9 cellular contexts compared by ENCODE assay signal in the genomic region with DNA sequence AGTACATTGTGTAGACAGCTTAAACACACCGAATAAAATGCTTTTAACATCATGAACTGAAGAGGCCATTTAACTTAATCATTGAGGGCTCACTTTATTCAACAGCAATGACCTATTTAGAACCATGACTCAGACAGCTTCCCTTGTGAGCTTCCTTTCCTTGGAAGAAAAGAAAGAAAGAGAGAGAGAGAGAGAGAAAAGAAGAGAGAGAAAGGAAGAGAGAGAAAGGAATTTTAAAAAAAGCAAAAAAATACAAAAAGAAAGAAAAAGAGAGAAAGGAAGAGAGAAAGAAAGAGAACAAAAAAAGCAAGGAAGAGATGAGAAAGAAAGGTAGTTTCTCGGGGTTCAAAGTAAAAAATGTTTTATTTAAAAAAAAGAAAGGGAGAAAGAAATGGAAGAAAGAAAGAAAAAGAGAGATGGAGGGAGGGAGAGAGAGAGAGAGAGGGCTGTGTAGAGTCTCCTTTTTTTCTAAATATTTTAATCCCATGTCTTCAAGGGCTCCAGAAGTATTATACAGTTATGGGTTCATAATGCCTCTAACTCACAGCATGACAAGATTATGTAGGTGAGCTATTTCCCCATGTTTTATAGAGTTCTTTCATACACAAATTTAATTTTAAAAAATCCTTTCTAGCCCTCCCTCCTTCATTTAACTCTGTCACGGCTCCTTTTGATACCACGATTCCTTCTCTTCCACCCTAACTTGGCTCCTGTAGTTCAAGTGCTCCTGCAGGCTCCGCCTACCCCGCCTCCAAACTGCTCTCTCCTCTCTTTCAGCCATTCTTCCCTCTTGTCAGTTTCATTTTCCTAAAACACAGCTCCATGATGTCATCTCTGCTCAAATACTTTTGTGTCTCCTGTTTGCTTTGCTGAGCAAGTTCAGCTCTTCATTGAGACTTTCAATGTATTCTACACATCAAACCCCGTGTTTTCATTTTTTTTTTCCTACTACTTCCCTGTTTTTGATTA.
A peak's percentile ranks its signal among the peaks of the same experiment; 100 is the strongest.
DNase-seq lines count a peak whose midpoint lies in the region; ATAC-seq, FAIRE-seq and TF ChIP-seq lines count a peak whose summit lies in the region.
"Had no signal": no experiment of that assay in that cellular context is flagged by ENCODE, and none has a peak within 500 bp of the region (broad histone marks: within the 10 kb centered on the region; RNA-seq: fewer than 3 reads in every experiment).

No MANE protein-coding gene starts in this region.

- H3K4me1 ChIP-seq in GM12878 (ENCODE audit: control insufficient read depth, insufficient read depth, low read length) (no peaks in the 10 kb centered on the region), upper lobe of right lung (peaks cover 8% of the 10 kb centered on the region), Karpas-422 (ENCODE audit: low read length) (no peaks in the 10 kb centered on the region)

- DNase-seq in T47D (ENCODE audit: low read depth in 1 of 2, low spot score in 1 of 2) = peak; percentile 11 to 57
- no peak for DNase-seq in MCF 10A (ENCODE audit: unreplicated experiment)
- no peak for DNase-seq in GM12878 (ENCODE audit: low read depth, low spot score)
- DNase-seq in kidney tubule cell (ENCODE audit: low spot score) = peak; percentile 75
- DNase-seq in upper lobe of right lung = peak; percentile 68
- no peak for DNase-seq in GM10266 (ENCODE audit: extremely low spot score)
- DNase-seq in NCI-H1694 (lab: John Stamatoyannopoulos, UW) = no peak
- DNase-seq in Karpas-422 = no peak
- DNase-seq: activated B cell treated with CpG ODN at 0.5 μM for 24 hours had no signal

- 42% methylated on average over 7 of the region's 7 CpGs for WGBS in GM12878 (ENCODE audit: insufficient coverage, insufficient replicate concordance, low lambda C conversion rate, missing lambda C conversion rate)

- H3K27ac ChIP-seq in GM12878 (ENCODE audit: control insufficient read depth, insufficient read depth) (no peak overlapping the region), upper lobe of right lung (no peak overlapping the region), Karpas-422 (ENCODE audit: low read length) (no peak overlapping the region)

- BruUV-seq in MCF 10A (replicated peaks; lab: Mats Ljungman, UMichigan) (no TSS peak), GM12878 (replicated peaks; lab: Mats Ljungman, UMichigan) (no TSS peak)

- no peak overlapping the region for H3K27ac Mint-ChIP-seq in MCF 10A (ENCODE audit: low read depth, unreplicated experiment)
- H3K27ac Mint-ChIP-seq: activated B cell treated with CpG ODN at 0.5 μM for 24 hours had no signal

- H3K27me3 ChIP-seq in GM12878 (replicated peaks in 1 of 2; ENCODE audit: control insufficient read depth in 2 of 2, insufficient read depth in 2 of 2, low read length in 1 of 2) (no peaks in the 10 kb centered on the region), upper lobe of right lung (no peaks in the 10 kb centered on the region), Karpas-422 (ENCODE audit: low read length) (no peaks in the 10 kb centered on the region)

- H3K4me3 Mint-ChIP-seq in MCF 10A (ENCODE audit: unreplicated experiment) = no peak overlapping the region
- H3K4me3 Mint-ChIP-seq: activated B cell treated with CpG ODN at 0.5 μM for 24 hours had no signal

- no peaks in the 10 kb centered on the region for H3K36me3 Mint-ChIP-seq in MCF 10A (ENCODE audit: insufficient read depth, unreplicated experiment)

- H3K9ac ChIP-seq in GM12878 (ENCODE audit: control insufficient read depth, insufficient read depth, low read length) (no peak overlapping the region), Karpas-422 (ENCODE audit: low read length) (no peak overlapping the region)

- H4K20me1 ChIP-seq in GM12878 (ENCODE audit: control insufficient read depth, insufficient read depth) (no peaks in the 10 kb centered on the region), Karpas-422 (ENCODE audit: insufficient read depth, low read depth, low read length) (no peaks in the 10 kb centered on the region)

- H3K9me2 ChIP-seq in Karpas-422 (replicated peaks; ENCODE audit: insufficient read depth, low read length) = no peaks in the 10 kb centered on the region

- H3K4me2 ChIP-seq in GM12878 (ENCODE audit: control insufficient read depth, insufficient read depth) = no peak overlapping the region
- H3K4me2 ChIP-seq in Karpas-422 (ENCODE audit: low read depth, low read length, poor library complexity, severe bottlenecking) = no peak overlapping the region

- RAD21 ChIA-PET in GM12878 (lab: Charles Lee; ENCODE audit: unreplicated experiment) = interaction anchor here (0.6 to 2.1 kb wide), 4 partner anchors 28 to 310 kb away, joined by 3 to 12 read pairs (median 4); no protein-coding TSS in a partner anchor

- ATAC-seq in GM12878 (peak; percentile 26; the same call in 2 of the 3 replicates), upper lobe of right lung (peak; percentile 88)

- H3K4me1 Mint-ChIP-seq in MCF 10A (ENCODE audit: insufficient read depth, unreplicated experiment) = peaks cover 30% of the 10 kb centered on the region

- no peak overlapping the region for H3K4me3 ChIP-seq in GM12878
- peak overlapping the region; percentile 28 for H3K4me3 ChIP-seq in upper lobe of right lung
- H3K4me3 ChIP-seq in Karpas-422 (ENCODE audit: low read length) = no peak overlapping the region

- intact Hi-C loops in MCF 10A (cut with micrococcal nuclease) (loop anchor here (10.0 kb wide), 1 partner anchor 222 kb away; no protein-coding TSS in a partner anchor), GM12878 (cut with micrococcal nuclease; ENCODE audit: unreplicated experiment) (no loop called here), upper lobe of right lung (cut with DNase I) (no loop called here)

- in situ Hi-C loops in T47D (cut with HindIII; ENCODE audit: low pct_unique_long_range_greater_than_20kb, low sequenced_read_pairs) (no loop called here), GM12878 (cut with MboI) (no loop called here)

- no peak overlapping the region for H2AFZ ChIP-seq in GM12878 (ENCODE audit: control insufficient read depth, low read depth, low read length)
- H2AFZ ChIP-seq in Karpas-422 (ENCODE audit: low read length) = no peak overlapping the region

- POLR2A ChIA-PET in MCF 10A (lab: Yijun Ruan, JAX) (interaction anchor here (0.6 to 1.5 kb wide), 5 partner anchors 9 to 81 kb away, joined by 3 to 4 read pairs (median 3); no protein-coding TSS in a partner anchor), GM12878 (lab: Charles Lee) (no interaction called here)

- TF ChIP-seq CTCF in MCF 10A (IDR thresholded peaks at IDR 0.05; ENCODE audit: unreplicated experiment) = no peak
- no peak for TF ChIP-seq CTCF in GM12878 (IDR thresholded peaks at IDR 0.05 in 2 of 3, conservative IDR thresholded peaks at IDR 0.05 in 1 of 3; ENCODE audit: control insufficient read depth in 2 of 3, extremely low read depth in 1 of 3, insufficient read depth in 1 of 3, low read depth in 3 of 3, low read length in 3 of 3)
- no peak for TF ChIP-seq CTCF in upper lobe of right lung (IDR thresholded peaks at IDR 0.05)
- no peak for TF ChIP-seq CTCF in GM10266 (IDR thresholded peaks at IDR 0.05; ENCODE audit: control insufficient read depth, insufficient read depth, low read depth, missing control alignments)

- H3K9me3 Mint-ChIP-seq in MCF 10A (ENCODE audit: unreplicated experiment) = no peaks in the 10 kb centered on the region
- H3K9me3 Mint-ChIP-seq: activated B cell treated with CpG ODN at 0.5 μM for 24 hours had no signal

- CTCF ChIA-PET in MCF 10A (lab: Yijun Ruan, JAX) = interaction anchor here (0.6 to 1.6 kb wide), 6 partner anchors 22 to 573 kb away, joined by 3 to 9 read pairs (median 4); no protein-coding TSS in a partner anchor
- CTCF ChIA-PET in GM12878 (lab: Yijun Ruan, JAX) = interaction anchor here (0.6 to 1.0 kb wide), 5 partner anchors 38 to 365 kb away, joined by 3 to 4 read pairs (median 3); no protein-coding TSS in a partner anchor

- no peaks in the 10 kb centered on the region for H3K79me2 ChIP-seq in GM12878 (ENCODE audit: control insufficient read depth, insufficient read depth, low read length)
- no peaks in the 10 kb centered on the region for H3K79me2 ChIP-seq in Karpas-422 (ENCODE audit: low read length)

- no peaks in the 10 kb centered on the region for H3K36me3 ChIP-seq in GM12878 (ENCODE audit: control insufficient read depth in 2 of 2, insufficient read depth in 2 of 2, low read length in 1 of 2)
- H3K36me3 ChIP-seq in upper lobe of right lung = no peaks in the 10 kb centered on the region
- no peaks in the 10 kb centered on the region for H3K36me3 ChIP-seq in Karpas-422 (ENCODE audit: insufficient read depth, low read length)

- no peaks in the 10 kb centered on the region for H3K27me3 Mint-ChIP-seq in MCF 10A (ENCODE audit: insufficient read depth, unreplicated experiment)

- no peaks in the 10 kb centered on the region; the same call in 2 of the 3 replicates for H3K9me3 ChIP-seq in GM12878 (replicated peaks; ENCODE audit: control insufficient read depth, insufficient read depth, low read length)
- no peaks in the 10 kb centered on the region for H3K9me3 ChIP-seq in upper lobe of right lung
- H3K9me3 ChIP-seq in Karpas-422 (ENCODE audit: low read length) = 0 out of 2 replicates have a peak, but pooled peaks cover 4% of the 10 kb centered on the region

- FAIRE-seq in GM12878 (lab: Jason Lieb, UNC) = no peak

- TF ChIP-seq RAD21 in GM12878 (IDR thresholded peaks at IDR 0.05; ENCODE audit: insufficient read depth, low read depth, low read length) = no peak

- no peak for TF ChIP-seq POLR2A in GM12878 (IDR thresholded peaks at IDR 0.05; ENCODE audit: low read depth, low read length)

- TF ChIP-seq EP300 in GM12878 (IDR thresholded peaks at IDR 0.05; ENCODE audit: borderline replicate concordance in 1 of 2, control insufficient read depth in 1 of 2, low read depth in 2 of 2, low read length in 2 of 2) = no peak

- SMC1A ChIA-PET in GM12878 (lab: Charles Lee; ENCODE audit: uncharacterized antibody, unreplicated experiment) = interaction anchor here (0.8 to 1.9 kb wide), 6 partner anchors 12 to 62 kb away, joined by 3 to 9 read pairs (median 4); no protein-coding TSS in a partner anchor

TF ChIP-seq in GM12878, 131 proteins besides CTCF, POLR2A, EP300 and RAD21:
- TF ChIP-seq ETV6 (conservative IDR thresholded peaks at IDR 0.05 in 1 of 2, IDR thresholded peaks at IDR 0.05 in 1 of 2; ENCODE audit: borderline replicate concordance in 1 of 2, low read depth in 1 of 2) (0 out of 4 replicates have a peak, but pooled peaks of 1 of the 2 experiments have one; percentile 22), NR2C2 (IDR thresholded peaks at IDR 0.05; ENCODE audit: borderline replicate concordance, control insufficient read depth, insufficient read length, low read depth) (no peak), ATF7 (IDR thresholded peaks at IDR 0.05; ENCODE audit: low read depth) (peak; percentile 65; the same call in 1 of the 2 replicates), ASH2L (IDR thresholded peaks at IDR 0.05; ENCODE audit: borderline replicate concordance, low read depth) (no peak)

Comparison
In these comparisons a context has a peak if more than half of its experiments do, and no peak if none do; other contexts are left out.
1. DNase-seq: peak in T47D (2 of 2), kidney tubule cell (single experiment) and upper lobe of right lung (single experiment); none in MCF 10A (single experiment), GM12878 (single experiment), GM10266 (single experiment), NCI-H1694 (single experiment) and Karpas-422 (single experiment).